In genomic region chr9:75499812-75500211, GRCh38 we compare ENCODE assay signal across 23 cellular contexts.
"Had no signal": no experiment of that assay in that cellular context is flagged by ENCODE, and none has a peak within 500 bp of the region (broad histone marks: within the 10 kb centered on the region; RNA-seq: fewer than 3 reads in every experiment).

No MANE protein-coding gene starts in this region.

- H3K27ac ChIP-seq: breast epithelium, colonic mucosa, esophagus squamous epithelium, prostate gland, tibial artery had no signal

- H3K9me3 ChIP-seq: adrenal gland, breast epithelium, colonic mucosa, esophagus squamous epithelium, prostate gland, tibial artery had no signal

- H3K4me1 ChIP-seq: adrenal gland, breast epithelium, colonic mucosa, esophagus squamous epithelium, prostate gland had no signal

- H3K36me3 ChIP-seq: adrenal gland, breast epithelium, colonic mucosa, esophagus squamous epithelium, prostate gland, tibial artery had no signal

- H3K27me3 Mint-ChIP-seq: activated B cell treated with CpG ODN at 0.5 μM for 24 hours; memory B cell; natural killer cell treated with Interleukin-12 subunit alpha and Interleukin-12 subunit beta and Interleukin-15 and Interleukin-18, amount 100 ng/mL, for 72 hours had no signal

- H3K36me3 Mint-ChIP-seq: activated naive CD8-positive, alpha-beta T cell; memory B cell; natural killer cell treated with Interleukin-12 subunit alpha and Interleukin-12 subunit beta and Interleukin-15 and Interleukin-18, amount 100 ng/mL, for 72 hours had no signal

- H3K27ac Mint-ChIP-seq: activated B cell treated with CpG ODN at 0.5 μM for 24 hours; activated CD4-positive, alpha-beta T cell treated with anti-CD3 and anti-CD28 coated beads for 36 hours; activated naive CD8-positive, alpha-beta T cell; activated T-cell treated with anti-CD3 and anti-CD28 coated beads, Interleukin-2, amount 50 U/mL, for 24 hours; activated T-helper 17 cell treated with anti-CD3 and anti-CD28 coated beads, Interleukin-2, amount 50 U/mL, for 72 hours; memory B cell; natural killer cell treated with Interleukin-12 subunit alpha and Interleukin-12 subunit beta and Interleukin-15 and Interleukin-18, amount 100 ng/mL, for 72 hours; stimulated activated naive CD8-positive, alpha-beta T cell treated with anti-CD3 and anti-CD28 coated beads, Interleukin-15, Interleukin-2, amounts not matched to agents 100 ng/mL and 50 ng/mL, for 24 hours; T-helper 1 cell treated with Interleukin-12 subunit alpha and Interleukin-12 subunit beta and Interleukin-4 antibody, amounts not matched to agents 30 μg/mL and 1 μg/mL, for 36 hours had no signal

- H3K9me3 Mint-ChIP-seq: activated T-cell treated with anti-CD3 and anti-CD28 coated beads, Interleukin-2, amount 50 U/mL, for 24 hours; activated T-helper 17 cell treated with anti-CD3 and anti-CD28 coated beads, Interleukin-2, amount 50 U/mL, for 72 hours; natural killer cell treated with Interleukin-12 subunit alpha and Interleukin-12 subunit beta and Interleukin-15 and Interleukin-18, amount 100 ng/mL, for 72 hours; stimulated activated naive CD8-positive, alpha-beta T cell treated with anti-CD3 and anti-CD28 coated beads, Interleukin-15, Interleukin-2, amounts not matched to agents 100 ng/mL and 50 ng/mL, for 24 hours; T-helper 1 cell treated with Interleukin-12 subunit alpha and Interleukin-12 subunit beta and Interleukin-4 antibody, amounts not matched to agents 30 μg/mL and 1 μg/mL, for 36 hours had no signal

- H3K4me1 Mint-ChIP-seq: activated B cell treated with CpG ODN at 0.5 μM for 24 hours; activated CD4-positive, alpha-beta T cell treated with anti-CD3 and anti-CD28 coated beads for 36 hours; activated T-helper 17 cell treated with anti-CD3 and anti-CD28 coated beads, Interleukin-2, amount 50 U/mL, for 72 hours; memory B cell had no signal

- H3K4me3 ChIP-seq: adrenal gland, breast epithelium, colonic mucosa, esophagus squamous epithelium, prostate gland, tibial artery had no signal

- H3K27me3 ChIP-seq: adrenal gland, breast epithelium, colonic mucosa, esophagus squamous epithelium, tibial artery had no signal

- DNase-seq: activated B cell treated with CpG ODN at 0.5 μM for 24 hours; activated CD4-positive, alpha-beta T cell treated with anti-CD3 and anti-CD28 coated beads for 36 hours; activated CD4-positive, alpha-beta T cell treated with anti-CD3 and anti-CD28 coated beads, Interleukin-2, amount 50 U/mL, for 4 hours; activated CD8-positive, alpha-beta memory T cell treated with anti-CD3 and anti-CD28 coated beads for 24 hours; activated CD8-positive, alpha-beta memory T cell treated with anti-CD3 and anti-CD28 coated beads, Interleukin-2, amount 50 U/mL, for 4 hours; activated naive CD4-positive, alpha-beta T cell; activated T-cell treated with anti-CD3 and anti-CD28 coated beads, Interleukin-2, amount 50 U/mL, for 24 hours; colonic mucosa; esophagus squamous epithelium; kidney glomerular epithelial cell; stimulated activated CD4-positive, alpha-beta T cell treated with anti-CD3 and anti-CD28 coated beads, Interleukin-1b, Interleukin-23, amount 100 ng/mL, for 48 hours; substantia nigra; T1000; tibial artery had no signal

- ATAC-seq: activated CD4-positive, alpha-beta T cell treated with anti-CD3 and anti-CD28 coated beads for 36 hours; activated T-helper 17 cell treated with anti-CD3 and anti-CD28 coated beads, Interleukin-2, amount 50 U/mL, for 72 hours; natural killer cell treated with Interleukin-12 subunit alpha and Interleukin-12 subunit beta and Interleukin-15 and Interleukin-18, amount 100 ng/mL, for 72 hours had no signal

- H3K4me3 Mint-ChIP-seq: activated B cell treated with CpG ODN at 0.5 μM for 24 hours; activated CD4-positive, alpha-beta T cell treated with anti-CD3 and anti-CD28 coated beads for 36 hours; activated naive CD8-positive, alpha-beta T cell; activated T-cell treated with anti-CD3 and anti-CD28 coated beads, Interleukin-2, amount 50 U/mL, for 24 hours; activated T-helper 17 cell treated with anti-CD3 and anti-CD28 coated beads, Interleukin-2, amount 50 U/mL, for 72 hours; memory B cell; natural killer cell treated with Interleukin-12 subunit alpha and Interleukin-12 subunit beta and Interleukin-15 and Interleukin-18, amount 100 ng/mL, for 72 hours; stimulated activated naive CD8-positive, alpha-beta T cell treated with anti-CD3 and anti-CD28 coated beads, Interleukin-15, Interleukin-2, amounts not matched to agents 100 ng/mL and 50 ng/mL, for 24 hours; T-helper 1 cell treated with Interleukin-12 subunit alpha and Interleukin-12 subunit beta and Interleukin-4 antibody, amounts not matched to agents 30 μg/mL and 1 μg/mL, for 36 hours had no signal
